In genomic region chr5:171968512-171968911, GRCh38 we compare ENCODE assay signal across 14 cellular contexts. TPM values are rescaled to one million over a fixed set of nuclear protein-coding genes. Genes with fewer than 3 reads are reported as not detected.
DNase-seq lines count a peak whose midpoint lies in the region; ATAC-seq, FAIRE-seq and TF ChIP-seq lines count a peak whose summit lies in the region.
"Had no signal": no experiment of that assay in that cellular context is flagged by ENCODE, and none has a peak within 500 bp of the region (broad histone marks: within the 10 kb centered on the region; RNA-seq: fewer than 3 reads in every experiment).

No MANE protein-coding gene starts in this region.

- no peak for TF ChIP-seq EP300 in GM12878 (IDR thresholded peaks at IDR 0.05; ENCODE audit: borderline replicate concordance in 1 of 2, control insufficient read depth in 1 of 2, low read depth in 2 of 2, low read length in 2 of 2)

- CTCF ChIA-PET in GM12878 (lab: Yijun Ruan, JAX): interaction anchor here (0.8 kb wide), 1 partner anchor 56 kb away, joined by 3 read pairs; no protein-coding TSS in a partner anchor

- POLR2A ChIA-PET in GM12878 (lab: Charles Lee): interaction anchor here (1.0 kb wide), 1 partner anchor 55 kb away, joined by 3 read pairs; no protein-coding TSS in a partner anchor

- peaks cover 76% of the 10 kb centered on the region for H3K79me2 ChIP-seq in GM12878 (ENCODE audit: control insufficient read depth, insufficient read depth, low read length)

- no peak for TF ChIP-seq RAD21 in GM12878 (IDR thresholded peaks at IDR 0.05; ENCODE audit: insufficient read depth, low read depth, low read length)

- H3K4me1 ChIP-seq in BLaER1 treated with 17β-estradiol and CSF1 and Interleukin-3, amounts not matched to agents 10 nM and 100 nM: peaks cover 18 to 66% (median 39%) of the 10 kb centered on the region in 10 experiments
- H3K4me1 ChIP-seq in GM12878 (ENCODE audit: control insufficient read depth, insufficient read depth, low read length): peaks cover 10% of the 10 kb centered on the region

- H3K9ac ChIP-seq in BLaER1 treated with 17β-estradiol and CSF1 and Interleukin-3, amounts not matched to agents 10 nM and 100 nM: no peak overlapping the region; a peak in 1 of 22 replicates
- H3K9ac ChIP-seq in GM12878 (ENCODE audit: control insufficient read depth, insufficient read depth, low read length): no peak overlapping the region
- H3K9ac ChIP-seq: parathyroid adenoma had no signal

- no peak for TF ChIP-seq POLR2A in GM12878 (IDR thresholded peaks at IDR 0.05; ENCODE audit: low read depth, low read length)

- no peak for TF ChIP-seq CTCF in GM12878 (IDR thresholded peaks at IDR 0.05 in 2 of 3, conservative IDR thresholded peaks at IDR 0.05 in 1 of 3; ENCODE audit: control insufficient read depth in 2 of 3, extremely low read depth in 1 of 3, insufficient read depth in 1 of 3, low read depth in 3 of 3, low read length in 3 of 3)
- no peak for TF ChIP-seq CTCF in GM20000 (IDR thresholded peaks at IDR 0.05; ENCODE audit: extremely low read depth, missing control alignments)

- H3K9me3 ChIP-seq in BLaER1 treated with 17β-estradiol and CSF1 and Interleukin-3, amounts not matched to agents 10 nM and 100 nM (replicated peaks in 1 of 11): peaks cover 0 to 39% (median 34%) of the 10 kb centered on the region in 11 experiments; a peak in 19 of 22 replicates
- H3K9me3 ChIP-seq in GM12878 (replicated peaks; ENCODE audit: control insufficient read depth, insufficient read depth, low read length): peaks cover 18% of the 10 kb centered on the region

- ATAC-seq in GM18909 (IDR thresholded peaks at IDR 0.05; ENCODE audit: poor library complexity, unreplicated experiment) (peak; percentile 52), GM12878 (peak; percentile 28; the same call in 2 of the 3 replicates), HG03108 (IDR thresholded peaks at IDR 0.05; ENCODE audit: unreplicated experiment) (no peak)
- ATAC-seq: left lobe of liver had no signal

- no peak overlapping the region for H2AFZ ChIP-seq in GM12878 (ENCODE audit: control insufficient read depth, low read depth, low read length)
- H2AFZ ChIP-seq: parathyroid adenoma had no signal

- DNase-seq in NAMALWA (ENCODE audit: low spot score) (peak; percentile 29), GM12878 (ENCODE audit: low read depth, low spot score) (no peak), DMS79 treated with DMSO at 0.1 percent for 48 hours (lab: John Stamatoyannopoulos, UW) (no peak), GM20000 (ENCODE audit: low spot score) (no peak)
- no peak for DNase-seq in activated naive CD4-positive, alpha-beta T cell (lab: John Stamatoyannopoulos, UW)
- DNase-seq: activated CD4-positive, alpha-beta T cell treated with anti-CD3 and anti-CD28 coated beads for 48 hours; amniotic stem cell; COR-L47; NCI-H2081 had no signal

- FAIRE-seq in GM12878 (lab: Jason Lieb, UNC): no peak

- 63% methylated on average over 3 of the region's 3 CpGs for WGBS in GM12878 (ENCODE audit: insufficient coverage, insufficient replicate concordance, low lambda C conversion rate, missing lambda C conversion rate)

- RAD21 ChIA-PET in GM12878 (lab: Charles Lee; ENCODE audit: unreplicated experiment): interaction anchor here (0.8 kb wide), 1 partner anchor 39 kb away, joined by 3 read pairs; no protein-coding TSS in a partner anchor

- intact Hi-C loops in GM12878 (cut with micrococcal nuclease; ENCODE audit: unreplicated experiment): no loop called here

- BruUV-seq in GM12878 (replicated peaks; lab: Mats Ljungman, UMichigan): no TSS peak

- in situ Hi-C loops in GM12878 (cut with MboI): no loop called here

- H3K27ac ChIP-seq in BLaER1 treated with 17β-estradiol and CSF1 and Interleukin-3, amounts not matched to agents 10 nM and 100 nM: peak overlapping the region in 8 of 11 experiments; percentile 3 to 37 (median 23); a peak in 6 of 22 replicates
- peak overlapping the region; percentile 36; the same call in 1 of the 2 replicates for H3K27ac ChIP-seq in GM12878 (ENCODE audit: control insufficient read depth, insufficient read depth)
- H3K27ac ChIP-seq: parathyroid adenoma had no signal

- H4K20me1 ChIP-seq in BLaER1 treated with 17β-estradiol and CSF1 and Interleukin-3, amounts not matched to agents 10 nM and 100 nM: peaks cover 16 to 94% (median 52%) of the 10 kb centered on the region in 11 experiments; a peak in 17 of 22 replicates
- H4K20me1 ChIP-seq in GM12878 (ENCODE audit: control insufficient read depth, insufficient read depth): no peaks in the 10 kb centered on the region

- peak overlapping the region in 9 of 11 experiments; percentile 27 to 83 (median 60); a peak in 16 of 22 replicates for H3K4me2 ChIP-seq in BLaER1 treated with 17β-estradiol and CSF1 and Interleukin-3, amounts not matched to agents 10 nM and 100 nM
- H3K4me2 ChIP-seq in GM12878 (ENCODE audit: control insufficient read depth, insufficient read depth): no peak overlapping the region

- peaks cover 7 to 48% (median 34%) of the 10 kb centered on the region in 11 experiments; a peak in 20 of 22 replicates for H3K36me3 ChIP-seq in BLaER1 treated with 17β-estradiol and CSF1 and Interleukin-3, amounts not matched to agents 10 nM and 100 nM
- peaks cover 0 to 3% of the 10 kb centered on the region in 2 experiments; a peak in 1 of 4 replicates for H3K36me3 ChIP-seq in GM12878 (ENCODE audit: control insufficient read depth in 2 of 2, insufficient read depth in 2 of 2, low read length in 1 of 2)

- no peaks in the 10 kb centered on the region for H3K27me3 ChIP-seq in BLaER1 treated with 17β-estradiol and CSF1 and Interleukin-3, amounts not matched to agents 10 nM and 100 nM
- H3K27me3 ChIP-seq in GM12878 (replicated peaks in 1 of 2; ENCODE audit: control insufficient read depth in 2 of 2, insufficient read depth in 2 of 2, low read length in 1 of 2): no peaks in the 10 kb centered on the region

- no peak overlapping the region for H3K4me3 ChIP-seq in BLaER1 treated with 17β-estradiol and CSF1 and Interleukin-3, amounts not matched to agents 10 nM and 100 nM
- no peak overlapping the region for H3K4me3 ChIP-seq in GM12878

- SMC1A ChIA-PET in GM12878 (lab: Charles Lee; ENCODE audit: uncharacterized antibody, unreplicated experiment): interaction anchor here (1.5 kb wide), 1 partner anchor 9 kb away, joined by 4 read pairs; no protein-coding TSS in a partner anchor

TF ChIP-seq in GM12878, 131 proteins besides CTCF, POLR2A, EP300 and RAD21:
- no peak for TF ChIP-seq SIX5 (IDR thresholded peaks at IDR 0.05; ENCODE audit: low read depth, low read length, severe bottlenecking)
- no peak for TF ChIP-seq ZNF217 (IDR thresholded peaks at IDR 0.05)
- peak; percentile 23; the same call in 1 of the 2 replicates for TF ChIP-seq EED (IDR thresholded peaks at IDR 0.05; ENCODE audit: low read depth)
- no peak for TF ChIP-seq ZNF207 (IDR thresholded peaks at IDR 0.05; ENCODE audit: borderline replicate concordance)
- TF ChIP-seq, protein P1, sequence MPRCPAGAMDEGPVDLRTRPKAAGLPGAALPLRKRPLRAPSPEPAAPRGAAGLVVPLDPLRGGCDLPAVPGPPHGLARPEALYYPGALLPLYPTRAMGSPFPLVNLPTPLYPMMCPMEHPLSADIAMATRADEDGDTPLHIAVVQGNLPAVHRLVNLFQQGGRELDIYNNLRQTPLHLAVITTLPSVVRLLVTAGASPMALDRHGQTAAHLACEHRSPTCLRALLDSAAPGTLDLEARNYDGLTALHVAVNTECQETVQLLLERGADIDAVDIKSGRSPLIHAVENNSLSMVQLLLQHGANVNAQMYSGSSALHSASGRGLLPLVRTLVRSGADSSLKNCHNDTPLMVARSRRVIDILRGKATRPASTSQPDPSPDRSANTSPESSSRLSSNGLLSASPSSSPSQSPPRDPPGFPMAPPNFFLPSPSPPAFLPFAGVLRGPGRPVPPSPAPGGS (IDR thresholded peaks at IDR 0.05; ENCODE audit: borderline replicate concordance, insufficient read depth, low read depth, low read length, poor library complexity, severe bottlenecking): no peak
- no peak for TF ChIP-seq SRF (IDR thresholded peaks at IDR 0.05; ENCODE audit: low read depth in 2 of 2, low read length in 2 of 2)
- TF ChIP-seq ATF7 (IDR thresholded peaks at IDR 0.05; ENCODE audit: low read depth): no peak
- TF ChIP-seq MLLT1 (IDR thresholded peaks at IDR 0.05): no peak

RNA-seq across cellular contexts. Expression of gene FBXW11, which starts 37.9 kb away (rescaled TPM):
- total RNA-seq in GM12878 (2013; cell fraction: nucleolus; rRNA removed): 68.9 and 73.9 TPM in 2 replicates
- total RNA-seq in GM12878 (2014; rRNA removed): 44.5 and 55.5 TPM in 2 replicates
- 50.9 TPM in 2 replicates for total RNA-seq in GM12878 (2014; rRNA removed; fragmentation: Illumina TruSeq; extraction: Trizol)
- 48.4 and 50.7 TPM in 2 replicates for total RNA-seq in GM12878 (2021)
- 15.2 TPM for polyA plus RNA-seq in GM12878 (2011; ENCODE audit: low read depth)
- polyA plus RNA-seq in GM12878 (2011; rRNA removed): 61.5 and 64.7 TPM in 2 replicates
- polyA plus RNA-seq in GM12878 (2011; cell fraction: cytosol; rRNA removed): 40.9 and 41.2 TPM in 2 replicates
- 34.3 and 43.8 TPM in 2 replicates for polyA plus RNA-seq in GM12878 (2011; cell fraction: nucleus; rRNA removed)
- polyA plus RNA-seq in GM12878 (2012): 23.6 and 28.8 TPM in 2 replicates
- polyA plus RNA-seq in GM12878 (2014; fragmentation: Illumina TruSeq; extraction: Trizol): 46.9 and 64.0 TPM in 2 replicates
- polyA plus RNA-seq in GM12878 (2014; fragmentation: Nextera tagmentation; extraction: Ambion mirVana): 1 to 10 TPM; 4.3 to 7.7 TPM
- polyA plus RNA-seq in GM12878 (2014; rRNA removed): 30.7 and 35.4 TPM in 2 replicates
- polyA plus RNA-seq in GM12878 (2016; fragmentation: Nextera tagmentation; extraction: Ambion mirVana): 10 to 100 TPM; 27.8 to 28.2 TPM
- polyA minus RNA-seq in GM12878 (2011; rRNA and poly(A)+ RNA removed): 111 and 144 TPM in 2 replicates
- 39.8 and 43.9 TPM in 2 replicates for polyA minus RNA-seq in GM12878 (2011; cell fraction: cytosol; rRNA and poly(A)+ RNA removed)
- polyA minus RNA-seq in GM12878 (2011; cell fraction: nucleus; rRNA and poly(A)+ RNA removed): 24.8 and 39.9 TPM in 2 replicates
